In the genomic region with DNA sequence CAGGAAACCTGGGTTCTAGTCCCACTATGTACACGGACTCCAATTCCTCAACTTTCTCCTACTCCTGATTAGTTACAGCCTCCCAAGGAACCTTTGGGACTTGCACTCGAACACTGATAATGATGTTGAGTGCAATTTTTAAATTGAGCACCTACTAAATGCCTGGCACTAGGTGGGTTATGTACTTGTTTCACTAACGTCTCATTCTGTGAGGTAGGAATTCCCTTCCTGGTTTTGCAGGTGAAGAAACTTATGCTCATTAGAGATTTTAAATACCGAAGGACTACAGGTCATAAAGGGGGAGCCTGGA, we compare ENCODE assay signal across 7 cellular contexts. TPM values are rescaled to one million over a fixed set of nuclear protein-coding genes. Genes with fewer than 3 reads are reported as not detected.
DNase-seq lines count a peak whose midpoint lies in the region; ATAC-seq and TF ChIP-seq lines count a peak whose summit lies in the region.

No MANE protein-coding gene starts in this region.

- H3K9ac ChIP-seq in skeletal muscle tissue (ENCODE audit: low read depth in 1 of 3, low read length in 3 of 3) = peak overlapping the region; percentile 73 to 94 (median 93)

- H3K27me3 ChIP-seq in GM23338 (ENCODE audit: insufficient read depth) = no peaks in the 10 kb centered on the region
- no peaks in the 10 kb centered on the region for H3K27me3 ChIP-seq in RWPE2 (ENCODE audit: insufficient read depth, poor library complexity, severe bottlenecking)
- no peaks in the 10 kb centered on the region for H3K27me3 ChIP-seq in foreskin keratinocyte
- no peaks in the 10 kb centered on the region for H3K27me3 ChIP-seq in skeletal muscle tissue (ENCODE audit: control insufficient read depth in 3 of 3, insufficient read depth in 3 of 3, low read length in 3 of 3)

- peaks cover 22% of the 10 kb centered on the region for H3K36me3 ChIP-seq in GM23338 (ENCODE audit: insufficient read depth)
- H3K36me3 ChIP-seq in RWPE2 (ENCODE audit: low read depth) = peaks cover 51% of the 10 kb centered on the region
- peaks cover 0 to 7% (median 7%) of the 10 kb centered on the region in 3 donors for H3K36me3 ChIP-seq in skeletal muscle tissue (ENCODE audit: control insufficient read depth in 3 of 3, insufficient read depth in 3 of 3, low read length in 3 of 3)

- peaks cover 28% of the 10 kb centered on the region for H3K36me3 Mint-ChIP-seq in GM23338 (ENCODE audit: low read depth)

- H3K27ac Mint-ChIP-seq in GM23338 = peak overlapping the region; percentile 97

- H2AFZ ChIP-seq in GM23338 = peak overlapping the region; percentile 72; the same call in 1 of the 2 replicates

- no peak for DNase-seq in GM23338 (ENCODE audit: low spot score)
- no peak for DNase-seq in RWPE2 (ENCODE audit: low spot score)
- DNase-seq in foreskin keratinocyte = no peak
- DNase-seq in NCI-H2196 (lab: John Stamatoyannopoulos, UW; ENCODE audit: unreplicated experiment) = no peak
- DNase-seq in EL = no peak
- no peak for DNase-seq in DMS 273 treated with DMSO at 0.1 percent for 48 hours (lab: John Stamatoyannopoulos, UW)

- H3F3A ChIP-seq in GM23338 (replicated peaks; ENCODE audit: low read depth) = no peaks in the 10 kb centered on the region

- H3K9me2 ChIP-seq in GM23338 (ENCODE audit: insufficient read depth) = no peaks in the 10 kb centered on the region

- ATAC-seq in GM23338 = no peak
- ATAC-seq in RWPE2 (ENCODE audit: low read depth) = no peak
- ATAC-seq in foreskin keratinocyte = no peak

- peak overlapping the region; percentile 72 for H3K27ac ChIP-seq in GM23338 (ENCODE audit: low read depth)
- H3K27ac ChIP-seq in RWPE2 (ENCODE audit: poor library complexity, severe bottlenecking) = peak overlapping the region; percentile 74
- H3K27ac ChIP-seq in foreskin keratinocyte = peak overlapping the region; percentile 86
- no peak overlapping the region for H3K27ac ChIP-seq in skeletal muscle tissue (ENCODE audit: low read depth, low read length)

- H3K9me3 Mint-ChIP-seq in GM23338 = no peaks in the 10 kb centered on the region

- H3K9me3 ChIP-seq in RWPE2 (ENCODE audit: severe bottlenecking) (no peaks in the 10 kb centered on the region), skeletal muscle tissue (ENCODE audit: control insufficient read depth in 3 of 3, low read length in 3 of 3) (no peaks in the 10 kb centered on the region)

- TF ChIP-seq CTCF in GM23338 (conservative IDR thresholded peaks at IDR 0.05; ENCODE audit: low read depth in 2 of 2) (no peak), RWPE2 (IDR thresholded peaks at IDR 0.05; ENCODE audit: poor library complexity, severe bottlenecking) (no peak), foreskin keratinocyte (conservative IDR thresholded peaks at IDR 0.05) (no peak)

- peaks cover 11% of the 10 kb centered on the region; the same call in 2 of the 3 replicates for H3K4me1 Mint-ChIP-seq in GM23338

- H3K4me2 ChIP-seq in GM23338 = peak overlapping the region; percentile 85

- H3K4me3 ChIP-seq in GM23338 (peak overlapping the region; percentile 95), RWPE2 (ENCODE audit: severe bottlenecking) (peak overlapping the region; percentile 84), skeletal muscle tissue (ENCODE audit: low read length in 3 of 3) (peak overlapping the region; percentile 94 to 97 (median 94))

- peaks cover 62% of the 10 kb centered on the region for H3K79me2 ChIP-seq in GM23338 (replicated peaks; ENCODE audit: insufficient read depth)

- peak overlapping the region; percentile 95 for H3K4me3 Mint-ChIP-seq in GM23338

- H4K20me1 ChIP-seq in GM23338 (replicated peaks; ENCODE audit: insufficient read depth) = peaks cover 5% of the 10 kb centered on the region; the same call in 1 of the 2 replicates

- peaks cover 3% of the 10 kb centered on the region for H3K27me3 Mint-ChIP-seq in GM23338 (ENCODE audit: insufficient read depth, low read depth, poor library complexity)

- peaks cover 8% of the 10 kb centered on the region; the same call in 1 of the 2 replicates for H3K4me1 ChIP-seq in GM23338 (ENCODE audit: insufficient read depth)
- H3K4me1 ChIP-seq in RWPE2 (ENCODE audit: insufficient read depth, poor library complexity, severe bottlenecking) = peaks cover 12% of the 10 kb centered on the region
- H3K4me1 ChIP-seq in foreskin keratinocyte = no peaks in the 10 kb centered on the region
- peaks cover 7 to 17% (median 11%) of the 10 kb centered on the region in 3 donors for H3K4me1 ChIP-seq in skeletal muscle tissue (ENCODE audit: control insufficient read depth in 3 of 3, insufficient read depth in 3 of 3, low read length in 3 of 3)

TF ChIP-seq in GM23338, 12 proteins besides CTCF, POLR2A, EP300 and RAD21 (continues in another document):
- TF ChIP-seq, protein P1, sequence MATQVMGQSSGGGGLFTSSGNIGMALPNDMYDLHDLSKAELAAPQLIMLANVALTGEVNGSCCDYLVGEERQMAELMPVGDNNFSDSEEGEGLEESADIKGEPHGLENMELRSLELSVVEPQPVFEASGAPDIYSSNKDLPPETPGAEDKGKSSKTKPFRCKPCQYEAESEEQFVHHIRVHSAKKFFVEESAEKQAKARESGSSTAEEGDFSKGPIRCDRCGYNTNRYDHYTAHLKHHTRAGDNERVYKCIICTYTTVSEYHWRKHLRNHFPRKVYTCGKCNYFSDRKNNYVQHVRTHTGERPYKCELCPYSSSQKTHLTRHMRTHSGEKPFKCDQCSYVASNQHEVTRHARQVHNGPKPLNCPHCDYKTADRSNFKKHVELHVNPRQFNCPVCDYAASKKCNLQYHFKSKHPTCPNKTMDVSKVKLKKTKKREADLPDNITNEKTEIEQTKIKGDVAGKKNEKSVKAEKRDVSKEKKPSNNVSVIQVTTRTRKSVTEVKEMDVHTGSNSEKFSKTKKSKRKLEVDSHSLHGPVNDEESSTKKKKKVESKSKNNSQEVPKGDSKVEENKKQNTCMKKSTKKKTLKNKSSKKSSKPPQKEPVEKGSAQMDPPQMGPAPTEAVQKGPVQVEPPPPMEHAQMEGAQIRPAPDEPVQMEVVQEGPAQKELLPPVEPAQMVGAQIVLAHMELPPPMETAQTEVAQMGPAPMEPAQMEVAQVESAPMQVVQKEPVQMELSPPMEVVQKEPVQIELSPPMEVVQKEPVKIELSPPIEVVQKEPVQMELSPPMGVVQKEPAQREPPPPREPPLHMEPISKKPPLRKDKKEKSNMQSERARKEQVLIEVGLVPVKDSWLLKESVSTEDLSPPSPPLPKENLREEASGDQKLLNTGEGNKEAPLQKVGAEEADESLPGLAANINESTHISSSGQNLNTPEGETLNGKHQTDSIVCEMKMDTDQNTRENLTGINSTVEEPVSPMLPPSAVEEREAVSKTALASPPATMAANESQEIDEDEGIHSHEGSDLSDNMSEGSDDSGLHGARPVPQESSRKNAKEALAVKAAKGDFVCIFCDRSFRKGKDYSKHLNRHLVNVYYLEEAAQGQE (IDR thresholded peaks at IDR 0.05; ENCODE audit: unreplicated experiment) = no peak
- TF ChIP-seq EZH2 (IDR thresholded peaks at IDR 0.05; ENCODE audit: low read depth, unreplicated experiment) (no peak), ZNF331 (CRISPR knock-in tag; IDR thresholded peaks at IDR 0.05; ENCODE audit: low read depth) (no peak), CREB1 (CRISPR knock-in tag; IDR thresholded peaks at IDR 0.05; ENCODE audit: low read depth) (no peak)

RNA-seq across cellular contexts. Expression of a gene that starts 0.5 kb away (rescaled TPM):
- total RNA-seq in GM23338 (2014; rRNA removed; shearing (Covaris generic)) = 44.6 and 44.8 TPM in 2 replicates
- polyA plus RNA-seq in GM23338 (2016; fragmentation: Nextera tagmentation; extraction: Ambion mirVana) (31.7 and 37.3 TPM in 2 replicates), foreskin keratinocyte (6.5 and 9.5 TPM in 2 replicates)
- total RNA-seq in foreskin keratinocyte (15.2 and 18.4 TPM in 2 replicates), skeletal muscle tissue (4.7 TPM)

RNA-seq across cellular contexts. Expression of a gene that starts 0.6 kb away (rescaled TPM):
- total RNA-seq in GM23338 (2014; rRNA removed; shearing (Covaris generic)) = 79.4 and 105 TPM in 2 replicates
- polyA plus RNA-seq in GM23338 (2016; fragmentation: Nextera tagmentation; extraction: Ambion mirVana) (63.3 and 68.7 TPM in 2 replicates), foreskin keratinocyte (60.2 and 80.4 TPM in 2 replicates)
- total RNA-seq in foreskin keratinocyte (68.8 and 78.3 TPM in 2 replicates), skeletal muscle tissue (16.2 TPM)

RNA-seq across cellular contexts. Expression of a gene that starts 58.7 kb away (rescaled TPM):
- total RNA-seq in GM23338 (2014; rRNA removed; shearing (Covaris generic)) = 6.6 and 7.5 TPM in 2 replicates
- polyA plus RNA-seq in GM23338 (2016; fragmentation: Nextera tagmentation; extraction: Ambion mirVana) (18.4 and 24.6 TPM in 2 replicates), foreskin keratinocyte (52.4 and 57.3 TPM in 2 replicates)
- total RNA-seq in foreskin keratinocyte (43.6 and 46.5 TPM in 2 replicates), skeletal muscle tissue (40.7 TPM)
